In the genomic region with DNA sequence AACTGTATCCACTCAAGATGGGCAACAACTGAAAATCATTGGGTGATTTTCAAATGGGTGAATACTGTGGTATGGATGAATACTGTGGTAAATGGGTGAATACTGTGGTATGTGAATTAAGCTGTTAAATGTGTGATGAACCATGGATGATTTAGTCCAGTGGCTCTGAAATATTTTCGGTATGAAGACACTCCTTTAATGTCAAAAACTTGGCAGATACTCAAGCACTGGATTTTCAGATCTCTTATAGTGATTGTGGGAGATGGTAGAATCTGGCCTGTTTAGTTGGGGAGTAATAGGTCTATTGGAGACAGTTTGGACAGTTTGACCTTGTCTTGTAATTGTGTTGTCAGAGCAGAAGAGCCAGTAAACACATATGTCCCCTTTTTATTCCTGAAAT, we compare ENCODE assay signal across 29 cellular contexts. TPM values are rescaled to one million over a fixed set of nuclear protein-coding genes. Genes with fewer than 3 reads are reported as not detected.
"Had no signal": no experiment of that assay in that cellular context is flagged by ENCODE, and none has a peak within 500 bp of the region (broad histone marks: within the 10 kb centered on the region; RNA-seq: fewer than 3 reads in every experiment).

No MANE protein-coding gene starts in this region.

- H3K36me3 Mint-ChIP-seq: immature natural killer cell; naive thymus-derived CD8-positive, alpha-beta T cell had no signal

- H3K36me3 ChIP-seq: esophagus squamous epithelium, gastroesophageal sphincter, neutrophil, right atrium auricular region, sigmoid colon, stomach, thoracic aorta had no signal

- ATAC-seq: effector memory CD8-positive, alpha-beta T cell; gastroesophageal sphincter; left lobe of liver; naive thymus-derived CD8-positive, alpha-beta T cell had no signal

- DNase-seq: effector memory CD8-positive, alpha-beta T cell; esophagus squamous epithelium; foreskin fibroblast; immature natural killer cell; mammary epithelial cell; naive thymus-derived CD8-positive, alpha-beta T cell; posterior cingulate gyrus; sigmoid colon; small intestine; stimulated activated CD4-positive, alpha-beta T cell treated with anti-CD3 and anti-CD28 coated beads, Interleukin-12 subunit alpha, Interleukin-12 subunit beta, amount 100 ng/mL, for 4 hours; stimulated activated naive CD4-positive, alpha-beta T cell; stomach; substantia nigra; trophoblast cell had no signal

- H3K4me3 Mint-ChIP-seq: dendritic cell treated with granulocyte-macrophage colony-stimulating factor and Interleukin-4, amounts not matched to agents 40 ng/mL and 50 ng/mL, for 4 days; effector memory CD8-positive, alpha-beta T cell; immature natural killer cell; naive thymus-derived CD8-positive, alpha-beta T cell had no signal

- H3K9me3 Mint-ChIP-seq: dendritic cell treated with granulocyte-macrophage colony-stimulating factor and Interleukin-4, amounts not matched to agents 40 ng/mL and 50 ng/mL, for 4 days; effector memory CD8-positive, alpha-beta T cell; immature natural killer cell; naive thymus-derived CD8-positive, alpha-beta T cell had no signal

- H3K4me1 Mint-ChIP-seq: immature natural killer cell; naive thymus-derived CD8-positive, alpha-beta T cell had no signal

- H3K9me3 ChIP-seq: esophagus squamous epithelium, gastroesophageal sphincter, neutrophil, right atrium auricular region, sigmoid colon, thoracic aorta had no signal

- H3K4me3 ChIP-seq: esophagus squamous epithelium, gastroesophageal sphincter, right atrium auricular region, sigmoid colon, stomach, thoracic aorta had no signal

- H3K27me3 ChIP-seq: esophagus squamous epithelium, gastroesophageal sphincter, neutrophil, right atrium auricular region, sigmoid colon had no signal

- H3K27ac ChIP-seq: epithelial cell of prostate, esophagus squamous epithelium, gastroesophageal sphincter, neutrophil, right atrium auricular region, sigmoid colon, stomach, thoracic aorta had no signal

- H3K4me1 ChIP-seq: esophagus squamous epithelium, gastroesophageal sphincter, right atrium auricular region, sigmoid colon, stomach had no signal

- H3K27ac Mint-ChIP-seq: dendritic cell treated with granulocyte-macrophage colony-stimulating factor and Interleukin-4, amounts not matched to agents 40 ng/mL and 50 ng/mL, for 4 days; effector memory CD8-positive, alpha-beta T cell; immature natural killer cell; naive thymus-derived CD8-positive, alpha-beta T cell had no signal

RNA-seq across cellular contexts. Expression of a gene that starts 45.7 kb away (rescaled TPM):
- total RNA-seq: esophagus squamous epithelium; gastroesophageal sphincter; left lobe of liver; lower leg skin; mammary epithelial cell; mesenteric fat pad; mononuclear cell; naive thymus-derived CD8-positive, alpha-beta T cell; osteoblast; pulmonary artery endothelial cell; right atrium auricular region; sigmoid colon; stomach; thoracic aorta; urinary bladder had no signal
- polyA plus RNA-seq: immature natural killer cell; keratinocyte; mammary epithelial cell; naive thymus-derived CD8-positive, alpha-beta T cell; neural cell; sigmoid colon; small intestine; stomach; urinary bladder had no signal
